Comparison of ENCODE assay signal across 27 cellular contexts in genomic region chr13:26382843-26383242, GRCh38.
"Had no signal": no experiment of that assay in that cellular context is flagged by ENCODE, and none has a peak within 500 bp of the region (broad histone marks: within the 10 kb centered on the region; RNA-seq: fewer than 3 reads in every experiment).

No MANE protein-coding gene starts in this region.

- H3K27me3 Mint-ChIP-seq: dendritic cell treated with granulocyte-macrophage colony-stimulating factor and Interleukin-4, amounts not matched to agents 40 ng/mL and 50 ng/mL, for 4 days; effector memory CD8-positive, alpha-beta T cell had no signal

- H3K9me3 Mint-ChIP-seq: dendritic cell treated with granulocyte-macrophage colony-stimulating factor and Interleukin-4, amounts not matched to agents 40 ng/mL and 50 ng/mL, for 4 days; effector memory CD8-positive, alpha-beta T cell; endodermal cell had no signal

- ATAC-seq: effector memory CD8-positive, alpha-beta T cell; esophagus mucosa; foreskin keratinocyte; gastrocnemius medialis; gastroesophageal sphincter; heart left ventricle; heart right ventricle had no signal

- H3K27ac ChIP-seq: colonic mucosa, coronary artery, dorsolateral prefrontal cortex, epithelial cell of prostate, esophagus muscularis mucosa, esophagus squamous epithelium, foreskin keratinocyte, gastrocnemius medialis, gastroesophageal sphincter, heart left ventricle, heart right ventricle had no signal

- H3K4me3 Mint-ChIP-seq: dendritic cell treated with granulocyte-macrophage colony-stimulating factor and Interleukin-4, amounts not matched to agents 40 ng/mL and 50 ng/mL, for 4 days; effector memory CD8-positive, alpha-beta T cell; endodermal cell had no signal

- FAIRE-seq: colon, endometrium, endothelial cell of umbilical vein had no signal

- H3K27ac Mint-ChIP-seq: dendritic cell treated with granulocyte-macrophage colony-stimulating factor and Interleukin-4, amounts not matched to agents 40 ng/mL and 50 ng/mL, for 4 days; effector memory CD8-positive, alpha-beta T cell; endodermal cell had no signal

- DNase-seq: colonic mucosa; cortex of kidney; dermis blood vessel endothelial cell; dorsolateral prefrontal cortex; effector CD4-positive, alpha-beta T cell; effector CD8-positive, alpha-beta T cell; effector memory CD4-positive, alpha-beta T cell; effector memory CD8-positive, alpha-beta T cell; endodermal cell; esophagus squamous epithelium; foreskin fibroblast; foreskin keratinocyte; foreskin melanocyte; gastrocnemius medialis; glutamatergic neuron; head of caudate nucleus; heart left ventricle; heart right ventricle had no signal
